Comparison of ENCODE assay signal across 1 cellular context in genomic region chr12:49017764-49018281, GRCh38.
TF ChIP-seq lines count a peak whose summit lies in the region.

No MANE protein-coding gene starts in this region.

TF ChIP-seq in K562, 482 proteins besides CTCF, POLR2A, EP300 and RAD21:
- TF ChIP-seq ZNF224 (CRISPR knock-in tag; IDR thresholded peaks at IDR 0.05): no peak
- peak; percentile 33 for TF ChIP-seq TBP (optimal IDR thresholded peaks at IDR 0.05; ENCODE audit: low read depth, low read length)
- TF ChIP-seq ZNF165 (CRISPR knock-in tag; IDR thresholded peaks at IDR 0.05; ENCODE audit: borderline replicate concordance): 0 out of 2 replicates have a peak, but pooled peaks have one; percentile 10
- TF ChIP-seq FOXP1 (CRISPR knock-in tag; IDR thresholded peaks at IDR 0.05): 0 out of 2 replicates have a peak, but pooled peaks have one; percentile 11
- 0 out of 2 replicates have a peak, but pooled peaks have one; percentile 35 for TF ChIP-seq ZNF592 (IDR thresholded peaks at IDR 0.05)
- 0 out of 2 replicates have a peak, but pooled peaks have one; percentile 1 for TF ChIP-seq NR4A1 (CRISPR knock-in tag; IDR thresholded peaks at IDR 0.05)
- no peak for TF ChIP-seq NR4A1 (tag; IDR thresholded peaks at IDR 0.05)
- no peak for TF ChIP-seq HBP1 (CRISPR knock-in tag; IDR thresholded peaks at IDR 0.05)
- TF ChIP-seq SMARCC2 (IDR thresholded peaks at IDR 0.05; ENCODE audit: low read depth): no peak
- TF ChIP-seq PHB2 (IDR thresholded peaks at IDR 0.05; ENCODE audit: low read depth): no peak
- TF ChIP-seq CHD1 (IDR thresholded peaks at IDR 0.05; ENCODE audit: low read length): peak; percentile 38
- TF ChIP-seq TEAD1 (CRISPR knock-in tag; IDR thresholded peaks at IDR 0.05): 0 out of 4 replicates have a peak, but pooled peaks of 1 of the 2 experiments have one; percentile 25
- peak in 1 of 3 experiments; percentile 43 for TF ChIP-seq YY1 (IDR thresholded peaks at IDR 0.05; ENCODE audit: borderline replicate concordance in 1 of 3, control insufficient read depth in 1 of 3, extremely low read depth in 1 of 3, insufficient read depth in 3 of 3, insufficient read length in 1 of 3, insufficient replicate concordance in 2 of 3, low read depth in 1 of 3, low read length in 2 of 3)
- TF ChIP-seq ATF6 (CRISPR knock-in tag; IDR thresholded peaks at IDR 0.05): 0 out of 2 replicates have a peak, but pooled peaks have one; percentile 39
- TF ChIP-seq PTBP1 (IDR thresholded peaks at IDR 0.05; ENCODE audit: low read depth, low read length): no peak
- TF ChIP-seq NFE2 (IDR thresholded peaks at IDR 0.05; ENCODE audit: low read depth): no peak
- TF ChIP-seq HMGXB4 (CRISPR knock-in tag; IDR thresholded peaks at IDR 0.05): no peak
- no peak for TF ChIP-seq DDX20 (tag; IDR thresholded peaks at IDR 0.05; ENCODE audit: low read depth)
- TF ChIP-seq CBFB (CRISPR knock-in tag; IDR thresholded peaks at IDR 0.05): 0 out of 2 replicates have a peak, but pooled peaks have one; percentile 14
- 0 out of 2 replicates have a peak, but pooled peaks have one; percentile 36 for TF ChIP-seq GATA2 (CRISPR knock-in tag; IDR thresholded peaks at IDR 0.05)
- peak; percentile 17; the same call in 1 of the 2 replicates for TF ChIP-seq MGA (IDR thresholded peaks at IDR 0.05)
- TF ChIP-seq ZKSCAN1 (IDR thresholded peaks at IDR 0.05; ENCODE audit: low read depth, low read length): 0 out of 2 replicates have a peak, but pooled peaks have one; percentile 8
- TF ChIP-seq NR1H2 (CRISPR knock-in tag; IDR thresholded peaks at IDR 0.05): no peak
- TF ChIP-seq FOXP4 (CRISPR knock-in tag; IDR thresholded peaks at IDR 0.05; ENCODE audit: borderline replicate concordance): peak; percentile 38; the same call in 1 of the 2 replicates
TF ChIP-seq in K562: peak in this region for 14.
